ENCODE assay signal across 27 cellular contexts in genomic region chr16:89848974-89849373, GRCh38.
"Had no signal": no experiment of that assay in that cellular context is flagged by ENCODE, and none has a peak within 500 bp of the region (broad histone marks: within the 10 kb centered on the region; RNA-seq: fewer than 3 reads in every experiment).

No MANE protein-coding gene starts in this region.

- DNase-seq: immature natural killer cell; kidney; left colon; left lung; lower lobe of right lung; mammary epithelial cell; mesenchymal stem cell; naive B cell; natural killer cell; nephron progenitor cell; ovary; stimulated activated CD4-positive, alpha-beta T cell treated with anti-CD3 and anti-CD28 coated beads, Interleukin-12 subunit alpha, Interleukin-12 subunit beta, amount 100 ng/mL, for 4 hours; stimulated activated CD4-positive, alpha-beta T cell treated with anti-CD3 and anti-CD28 coated beads, Interleukin-4, amount 100 ng/mL, for 24 hours; stimulated activated naive CD4-positive, alpha-beta T cell; tibial artery; trophoblast cell; upper lobe of right lung had no signal

- H3K9me3 Mint-ChIP-seq: immature natural killer cell; naive B cell; natural killer cell; nephron progenitor cell; neural progenitor cell; stimulated activated effector memory CD8-positive, alpha-beta T cell treated with anti-CD3 and anti-CD28 coated beads, Interleukin-12 subunit alpha, Interleukin-12 subunit beta, amount 100 ng/mL, for 72 hours; stimulated activated naive CD8-positive, alpha-beta T cell treated with anti-CD3 and anti-CD28 coated beads, Interleukin-15, Interleukin-2, amounts not matched to agents 100 ng/mL and 50 ng/mL, for 24 hours had no signal

- H3K27ac Mint-ChIP-seq: immature natural killer cell; naive B cell; natural killer cell; nephron progenitor cell; neural progenitor cell; progenitor cell of endocrine pancreas; stimulated activated effector memory CD8-positive, alpha-beta T cell treated with anti-CD3 and anti-CD28 coated beads, Interleukin-12 subunit alpha, Interleukin-12 subunit beta, amount 100 ng/mL, for 72 hours; stimulated activated naive CD8-positive, alpha-beta T cell treated with anti-CD3 and anti-CD28 coated beads, Interleukin-15, Interleukin-2, amounts not matched to agents 100 ng/mL and 50 ng/mL, for 24 hours had no signal

- H3K79me2 ChIP-seq: hepatocyte had no signal

- H3K4me3 Mint-ChIP-seq: immature natural killer cell; naive B cell; natural killer cell; nephron progenitor cell; neural progenitor cell; stimulated activated effector memory CD8-positive, alpha-beta T cell treated with anti-CD3 and anti-CD28 coated beads, Interleukin-12 subunit alpha, Interleukin-12 subunit beta, amount 100 ng/mL, for 72 hours; stimulated activated naive CD8-positive, alpha-beta T cell treated with anti-CD3 and anti-CD28 coated beads, Interleukin-15, Interleukin-2, amounts not matched to agents 100 ng/mL and 50 ng/mL, for 24 hours had no signal

- H3K4me1 Mint-ChIP-seq: neural progenitor cell had no signal

- H3K27ac ChIP-seq: hepatocyte, left lung, lower lobe of right lung, neural progenitor cell, ovary, right atrium auricular region, skin epidermis, suprapubic skin, thoracic aorta, tibial artery, upper lobe of right lung had no signal

- H3K4me2 ChIP-seq: hepatocyte, neural progenitor cell had no signal

- H3K9me3 ChIP-seq: left lung, lower lobe of right lung, ovary, right atrium auricular region, suprapubic skin, thoracic aorta, tibial artery, upper lobe of right lung had no signal

- H3K27me3 ChIP-seq: hepatocyte, left lung, neural progenitor cell, ovary, right atrium auricular region, suprapubic skin, upper lobe of right lung had no signal

- H3K27me3 Mint-ChIP-seq: naive B cell; progenitor cell of endocrine pancreas; stimulated activated naive CD8-positive, alpha-beta T cell treated with anti-CD3 and anti-CD28 coated beads, Interleukin-15, Interleukin-2, amounts not matched to agents 100 ng/mL and 50 ng/mL, for 24 hours had no signal

- ATAC-seq: left colon; left lung; lower lobe of right lung; natural killer cell; sciatic nerve; stimulated activated effector memory CD8-positive, alpha-beta T cell treated with anti-CD3 and anti-CD28 coated beads, Interleukin-12 subunit alpha, Interleukin-12 subunit beta, amount 100 ng/mL, for 72 hours; upper lobe of right lung had no signal

- H3K4me3 ChIP-seq: hepatocyte, left lung, lower lobe of right lung, neural progenitor cell, ovary, right atrium auricular region, skin epidermis, suprapubic skin, thoracic aorta, tibial artery, upper lobe of right lung had no signal

- H3K36me3 ChIP-seq: left lung, lower lobe of right lung, neural progenitor cell, ovary, right atrium auricular region, suprapubic skin, thoracic aorta, tibial artery, upper lobe of right lung had no signal

- H3K36me3 Mint-ChIP-seq: immature natural killer cell; naive B cell; natural killer cell; stimulated activated effector memory CD8-positive, alpha-beta T cell treated with anti-CD3 and anti-CD28 coated beads, Interleukin-12 subunit alpha, Interleukin-12 subunit beta, amount 100 ng/mL, for 72 hours had no signal

- H2AFZ ChIP-seq: hepatocyte, neural progenitor cell had no signal

- H3K4me1 ChIP-seq: left lung, lower lobe of right lung, neural progenitor cell, right atrium auricular region, suprapubic skin, tibial artery, upper lobe of right lung had no signal
